ENCODE assay signal across 17 cellular contexts in genomic region chr15:89822030-89822429, GRCh38. TPM values are rescaled to one million over a fixed set of nuclear protein-coding genes. Genes with fewer than 3 reads are reported as not detected.
DNase-seq lines count a peak whose midpoint lies in the region; ATAC-seq and TF ChIP-seq lines count a peak whose summit lies in the region.
"Had no signal": no experiment of that assay in that cellular context is flagged by ENCODE, and none has a peak within 500 bp of the region (broad histone marks: within the 10 kb centered on the region; RNA-seq: fewer than 3 reads in every experiment).

No MANE protein-coding gene starts in this region.

- H3K4me3 Mint-ChIP-seq in activated B cell treated with CpG ODN at 0.5 μM for 24 hours: no peak overlapping the region
- no peak overlapping the region for H3K4me3 Mint-ChIP-seq in activated T-helper 1 cell treated with anti-CD3 and anti-CD28 coated beads, Interleukin-12 subunit alpha, Interleukin-12 subunit beta, Interleukin-2, Interleukin-4 antibody, amounts not matched to agents 30 ng/mL and 10 ng/mL and 1 ng/mL, durations not matched to agents 14 hours and 24 hours and 36 hours

- H4K91ac ChIP-seq in neuronal stem cell (ENCODE audit: low read depth, low read length, poor library complexity): no peak overlapping the region

- no peaks in the 10 kb centered on the region for H3K36me3 ChIP-seq in BLaER1 treated with 17β-estradiol and CSF1 and Interleukin-3, amounts not matched to agents 10 nM and 100 nM
- H3K36me3 ChIP-seq in HEK293 (ENCODE audit: control insufficient read depth in 2 of 2, insufficient read depth in 1 of 2, low read length in 2 of 2) (no peaks in the 10 kb centered on the region), neuronal stem cell (replicated peaks in 1 of 2; ENCODE audit: control insufficient read depth in 2 of 2, insufficient read depth in 2 of 2, low read length in 2 of 2) (no peaks in the 10 kb centered on the region)

- CTCF ChIA-PET in HEK293 (lab: Yijun Ruan, JAX) (interaction anchor here (1.0 kb wide), 1 partner anchor 53 kb away, joined by 4 read pairs; no protein-coding TSS in a partner anchor), activated B cell treated with CpG ODN at 0.5 μM for 24 hours (lab: Charles Lee) (no interaction called here)

- peak overlapping the region; percentile 76 for H3K4ac ChIP-seq in neuronal stem cell (ENCODE audit: low read length)

- no peaks in the 10 kb centered on the region for H3K9me3 Mint-ChIP-seq in activated B cell treated with CpG ODN at 0.5 μM for 24 hours
- H3K9me3 Mint-ChIP-seq in activated T-helper 1 cell treated with anti-CD3 and anti-CD28 coated beads, Interleukin-12 subunit alpha, Interleukin-12 subunit beta, Interleukin-2, Interleukin-4 antibody, amounts not matched to agents 30 ng/mL and 10 ng/mL and 1 ng/mL, durations not matched to agents 14 hours and 24 hours and 36 hours: no peaks in the 10 kb centered on the region

- peaks cover 0 to 11% (median 0%) of the 10 kb centered on the region in 11 experiments; a peak in 4 of 22 replicates for H3K27me3 ChIP-seq in BLaER1 treated with 17β-estradiol and CSF1 and Interleukin-3, amounts not matched to agents 10 nM and 100 nM
- H3K27me3 ChIP-seq in neuronal stem cell (ENCODE audit: control insufficient read depth in 3 of 3, insufficient read depth in 3 of 3, low read depth in 1 of 3, low read length in 3 of 3): peaks cover 0 to 18% (median 0%) of the 10 kb centered on the region in 3 experiments

- H3K4me2 ChIP-seq in BLaER1 treated with 17β-estradiol and CSF1 and Interleukin-3, amounts not matched to agents 10 nM and 100 nM: peak overlapping the region; percentile 21 to 90 (median 48); a peak in 19 of 22 replicates
- H3K4me2 ChIP-seq in neuronal stem cell (ENCODE audit: insufficient read depth, low read length, poor library complexity, severe bottlenecking): no peak overlapping the region

- H3K9me3 ChIP-seq in BLaER1 treated with 17β-estradiol and CSF1 and Interleukin-3, amounts not matched to agents 10 nM and 100 nM (replicated peaks in 1 of 11): no peaks in the 10 kb centered on the region
- H3K9me3 ChIP-seq in HEK293 (ENCODE audit: control insufficient read depth, insufficient read depth, low read depth, low read length) (no peaks in the 10 kb centered on the region), neuronal stem cell (replicated peaks in 1 of 2; ENCODE audit: control insufficient read depth in 2 of 2, insufficient read depth in 1 of 2, low read depth in 1 of 2, low read length in 2 of 2) (no peaks in the 10 kb centered on the region)

- peak overlapping the region; percentile 49 for H2BK15ac ChIP-seq in neuronal stem cell (ENCODE audit: low read length)

- intact Hi-C loops in activated B cell treated with CpG ODN at 0.5 μM for 24 hours (cut with micrococcal nuclease): no loop called here
- intact Hi-C loops in activated T-helper 1 cell treated with anti-CD3 and anti-CD28 coated beads, Interleukin-12 subunit alpha, Interleukin-12 subunit beta, Interleukin-2, Interleukin-4 antibody, amounts not matched to agents 30 ng/mL and 10 ng/mL and 1 ng/mL, durations not matched to agents 14 hours and 24 hours and 36 hours (cut with micrococcal nuclease): no loop called here

- ATAC-seq in activated B cell treated with CpG ODN at 0.5 μM for 24 hours (ENCODE audit: low read depth): peak; percentile 49

- no peaks in the 10 kb centered on the region for H3K36me3 Mint-ChIP-seq in activated B cell treated with CpG ODN at 0.5 μM for 24 hours (ENCODE audit: low read depth)
- H3K36me3 Mint-ChIP-seq in activated T-helper 1 cell treated with anti-CD3 and anti-CD28 coated beads, Interleukin-12 subunit alpha, Interleukin-12 subunit beta, Interleukin-2, Interleukin-4 antibody, amounts not matched to agents 30 ng/mL and 10 ng/mL and 1 ng/mL, durations not matched to agents 14 hours and 24 hours and 36 hours (ENCODE audit: low read depth): no peaks in the 10 kb centered on the region

- DNase-seq in activated B cell treated with CpG ODN at 0.5 μM for 24 hours (no peak), neuronal stem cell (ENCODE audit: low spot score) (no peak), anterior cingulate cortex (lab: John Stamatoyannopoulos, UW) (no peak), middle frontal gyrus (ENCODE audit: extremely low spot score, low spot score) (no peak), activated gamma-delta T cell treated with Interleukin-2 at 50 U/mL for 16 hours (no peak)
- DNase-seq in activated T-helper 1 cell treated with anti-CD3 and anti-CD28 coated beads, Interleukin-12 subunit alpha, Interleukin-12 subunit beta, Interleukin-2, Interleukin-4 antibody, amounts not matched to agents 30 ng/mL and 10 ng/mL and 1 ng/mL, durations not matched to agents 14 hours and 24 hours and 36 hours (ENCODE audit: low spot score): no peak
- DNase-seq: activated CD4-positive, alpha-beta T cell treated with anti-CD3 and anti-CD28 coated beads for 48 hours; activated T-cell treated with anti-CD3 and anti-CD28 coated beads, Interleukin-2, amount 50 U/mL, for 1 hour; C1 segment of cervical spinal cord; midbrain; NCI-H1417; NCI-H510A; T-helper 2 cell had no signal

- peaks cover 0 to 2% (median 0%) of the 10 kb centered on the region in 11 experiments; a peak in 1 of 22 replicates for H4K20me1 ChIP-seq in BLaER1 treated with 17β-estradiol and CSF1 and Interleukin-3, amounts not matched to agents 10 nM and 100 nM

- peaks cover 30 to 64% (median 46%) of the 10 kb centered on the region in 10 experiments for H3K4me1 ChIP-seq in BLaER1 treated with 17β-estradiol and CSF1 and Interleukin-3, amounts not matched to agents 10 nM and 100 nM
- 0 out of 2 replicates have a peak, but pooled peaks cover 2% of the 10 kb centered on the region for H3K4me1 ChIP-seq in HEK293 (ENCODE audit: control insufficient read depth, insufficient read depth, low read length)
- H3K4me1 ChIP-seq in neuronal stem cell (ENCODE audit: control insufficient read depth in 2 of 2, insufficient read depth in 1 of 2, low read depth in 1 of 2, low read length in 2 of 2): no peaks in the 10 kb centered on the region

- peak overlapping the region; percentile 87 for H2BK5ac ChIP-seq in neuronal stem cell (ENCODE audit: low read length)

- peak overlapping the region; percentile 71 for H3K18ac ChIP-seq in neuronal stem cell (ENCODE audit: low read length)

- H3K27ac Mint-ChIP-seq in activated B cell treated with CpG ODN at 0.5 μM for 24 hours: peak overlapping the region; percentile 13
- H3K27ac Mint-ChIP-seq in activated T-helper 1 cell treated with anti-CD3 and anti-CD28 coated beads, Interleukin-12 subunit alpha, Interleukin-12 subunit beta, Interleukin-2, Interleukin-4 antibody, amounts not matched to agents 30 ng/mL and 10 ng/mL and 1 ng/mL, durations not matched to agents 14 hours and 24 hours and 36 hours: no peak overlapping the region

- peaks cover 20% of the 10 kb centered on the region for H3K27me3 Mint-ChIP-seq in activated B cell treated with CpG ODN at 0.5 μM for 24 hours
- peaks cover 18% of the 10 kb centered on the region for H3K27me3 Mint-ChIP-seq in activated T-helper 1 cell treated with anti-CD3 and anti-CD28 coated beads, Interleukin-12 subunit alpha, Interleukin-12 subunit beta, Interleukin-2, Interleukin-4 antibody, amounts not matched to agents 30 ng/mL and 10 ng/mL and 1 ng/mL, durations not matched to agents 14 hours and 24 hours and 36 hours (ENCODE audit: insufficient read depth)

- H2BK120ac ChIP-seq in neuronal stem cell (ENCODE audit: low read depth, low read length): no peak overlapping the region

- peaks cover 14% of the 10 kb centered on the region for H3K4me1 Mint-ChIP-seq in activated B cell treated with CpG ODN at 0.5 μM for 24 hours
- H3K4me1 Mint-ChIP-seq in activated T-helper 1 cell treated with anti-CD3 and anti-CD28 coated beads, Interleukin-12 subunit alpha, Interleukin-12 subunit beta, Interleukin-2, Interleukin-4 antibody, amounts not matched to agents 30 ng/mL and 10 ng/mL and 1 ng/mL, durations not matched to agents 14 hours and 24 hours and 36 hours (ENCODE audit: low read depth): no peaks in the 10 kb centered on the region

- no peak overlapping the region for H3K4me3 ChIP-seq in BLaER1 treated with 17β-estradiol and CSF1 and Interleukin-3, amounts not matched to agents 10 nM and 100 nM
- H3K4me3 ChIP-seq in HEK293 (ENCODE audit: low read depth, low read length) (no peak overlapping the region), neuronal stem cell (ENCODE audit: low read length in 2 of 2) (no peak overlapping the region)

- TF ChIP-seq CTCF in HEK293 (tag by site-specific recombination; IDR thresholded peaks at IDR 0.05) (no peak), activated B cell treated with CpG ODN at 0.5 μM for 24 hours (IDR thresholded peaks at IDR 0.05) (no peak)

- H3K79me1 ChIP-seq in neuronal stem cell (ENCODE audit: low read depth, low read length): no peaks in the 10 kb centered on the region

- no peak overlapping the region for H2BK12ac ChIP-seq in neuronal stem cell (ENCODE audit: low read length)

- H3K14ac ChIP-seq in neuronal stem cell (ENCODE audit: low read length): no peak overlapping the region

- no peak overlapping the region for H4K8ac ChIP-seq in neuronal stem cell (ENCODE audit: low read depth, low read length)

- no CpG with 5 or more reads among the region's 11 CpGs for WGBS in neuronal stem cell (ENCODE audit: extremely low coverage in 2 of 2, insufficient read length in 2 of 2, insufficient replicate concordance in 1 of 2), 2 donors

- POLR2A ChIA-PET in HEK293 (lab: Yijun Ruan, JAX) (no interaction called here), activated B cell treated with CpG ODN at 0.5 μM for 24 hours (lab: Charles Lee) (no interaction called here)

- no peak overlapping the region for H2AFZ ChIP-seq in neuronal stem cell (ENCODE audit: low read length)

- peak overlapping the region in 3 of 11 experiments; percentile 32 to 48 (median 36); a peak in 4 of 22 replicates for H3K27ac ChIP-seq in BLaER1 treated with 17β-estradiol and CSF1 and Interleukin-3, amounts not matched to agents 10 nM and 100 nM
- H3K27ac ChIP-seq in HEK293 (ENCODE audit: extremely low read depth, low read depth, low read length): no peak overlapping the region
- H3K27ac ChIP-seq in neuronal stem cell (replicated peaks; ENCODE audit: low read length): no peak overlapping the region

- H3K9ac ChIP-seq in BLaER1 treated with 17β-estradiol and CSF1 and Interleukin-3, amounts not matched to agents 10 nM and 100 nM: 0 out of 22 replicates have a peak overlapping the region, but pooled peaks of 1 of the 11 experiments have one; percentile 18
- H3K9ac ChIP-seq in neuronal stem cell (ENCODE audit: low read depth, low read length, poor library complexity): peak overlapping the region; percentile 16

- H2AK5ac ChIP-seq in neuronal stem cell (ENCODE audit: low read depth, low read length): peak overlapping the region; percentile 56

- H3K23ac ChIP-seq in neuronal stem cell (ENCODE audit: low read depth, low read length, poor library complexity): peak overlapping the region; percentile 65

RNA-seq across cellular contexts. Expression of gene ANPEP, which starts 7.4 kb away (rescaled TPM):
- total RNA-seq in activated B cell treated with CpG ODN at 0.5 μM for 24 hours: 4.5 and 4.8 TPM in 2 replicates
- 3.5 TPM for polyA plus RNA-seq in neuronal stem cell (2013, experiment 1 of 2)
- polyA plus RNA-seq in neuronal stem cell (2013, experiment 2 of 2): 3.5 TPM
- 0.44 and 0.67 TPM in 2 replicates for total RNA-seq in activated T-helper 1 cell treated with anti-CD3 and anti-CD28 coated beads, Interleukin-12 subunit alpha, Interleukin-12 subunit beta, Interleukin-2, Interleukin-4 antibody, amounts not matched to agents 30 ng/mL and 10 ng/mL and 1 ng/mL, durations not matched to agents 14 hours and 24 hours and 36 hours
- total RNA-seq: G401 had no signal

RNA-seq across cellular contexts. Expression of gene MESP2, which starts 45.9 kb away (rescaled TPM):
- 0.40 TPM in 1 of 2 replicates, not detected in the other for total RNA-seq in activated B cell treated with CpG ODN at 0.5 μM for 24 hours
- polyA plus RNA-seq in neuronal stem cell (2013, experiment 1 of 2): 0.35 TPM
- polyA plus RNA-seq in neuronal stem cell (2013, experiment 2 of 2): 0.19 TPM
- total RNA-seq in activated T-helper 1 cell treated with anti-CD3 and anti-CD28 coated beads, Interleukin-12 subunit alpha, Interleukin-12 subunit beta, Interleukin-2, Interleukin-4 antibody, amounts not matched to agents 30 ng/mL and 10 ng/mL and 1 ng/mL, durations not matched to agents 14 hours and 24 hours and 36 hours: 0.10 TPM in 1 of 2 replicates, not detected in the other
- total RNA-seq: G401, HepG2 had no signal
- polyA plus RNA-seq: HepG2 had no signal
